Comparison of ENCODE assay signal across 8 cellular contexts in genomic region chr19:33374406-33374703, GRCh38. TPM values are rescaled to one million over a fixed set of nuclear protein-coding genes. Genes with fewer than 3 reads are reported as not detected.
DNase-seq lines count a peak whose midpoint lies in the region; ATAC-seq, FAIRE-seq and TF ChIP-seq lines count a peak whose summit lies in the region.

No MANE protein-coding gene starts in this region.

- H3K36me3 ChIP-seq in iPS-15b (ENCODE audit: control insufficient read depth, insufficient read depth, low read length) = no peaks in the 10 kb centered on the region

- no peaks in the 10 kb centered on the region for H3K27me3 ChIP-seq in iPS-15b (ENCODE audit: control insufficient read depth, insufficient read depth, low read length)

- no peak for FAIRE-seq in GM12891 (lab: Jason Lieb, UNC)

- peaks cover 10% of the 10 kb centered on the region for H3K36me3 Mint-ChIP-seq in activated naive CD8-positive, alpha-beta T cell

- H3K9me3 ChIP-seq in iPS-15b (ENCODE audit: control insufficient read depth, insufficient read depth, low read length) = no peaks in the 10 kb centered on the region

- ATAC-seq in HG02870 (IDR thresholded peaks at IDR 0.05; ENCODE audit: unreplicated experiment) = no peak

- H3K27ac ChIP-seq in skin epidermis = peak overlapping the region in 20 of 21 experiments; percentile 96 to 100 (median 99)

- TF ChIP-seq POLR2A in GM12891 (IDR thresholded peaks at IDR 0.05; ENCODE audit: low read depth, low read length) = no peak

- H3K9ac ChIP-seq in iPS-15b (ENCODE audit: low read depth, low read length) = peak overlapping the region; percentile 19

- DNase-seq in EH (ENCODE audit: low read depth) = peak; percentile 48
- peak; percentile 41 for DNase-seq in NCI-H146 treated with DMSO at 0.1 percent for 48 hours (lab: John Stamatoyannopoulos, UW; ENCODE audit: unreplicated experiment)
- DNase-seq in activated CD4-positive, CD25-positive, alpha-beta regulatory T cell treated with anti-CD3 and anti-CD28 coated beads, Interleukin-2, amount 50 U/mL, for 72 hours = no peak
- DNase-seq in GM12891 (ENCODE audit: insufficient read length, low spot score) = no peak

- H3K4me3 Mint-ChIP-seq in activated naive CD8-positive, alpha-beta T cell = peak overlapping the region; percentile 97

- H3K27me3 Mint-ChIP-seq in activated naive CD8-positive, alpha-beta T cell = no peaks in the 10 kb centered on the region

- H3K9me3 Mint-ChIP-seq in activated naive CD8-positive, alpha-beta T cell (ENCODE audit: low read depth) = no peaks in the 10 kb centered on the region

- H3K27ac Mint-ChIP-seq in activated naive CD8-positive, alpha-beta T cell = peak overlapping the region; percentile 89

- H3K4me1 Mint-ChIP-seq in activated naive CD8-positive, alpha-beta T cell (ENCODE audit: low read depth) = peaks cover 55% of the 10 kb centered on the region

- peak overlapping the region; percentile 70 for H3K4me3 ChIP-seq in iPS-15b (ENCODE audit: low read depth, low read length)
- H3K4me3 ChIP-seq in skin epidermis = peak overlapping the region; percentile 62 to 92 (median 81)

- H3K4me1 ChIP-seq in iPS-15b (ENCODE audit: control insufficient read depth, insufficient read depth, low read length) = peaks cover 20% of the 10 kb centered on the region

TF ChIP-seq in GM12891, 5 proteins besides CTCF, POLR2A, EP300 and RAD21:
- TF ChIP-seq POLR2AphosphoS5 (IDR thresholded peaks at IDR 0.05; ENCODE audit: low read depth, low read length) (no peak), TAF1 (IDR thresholded peaks at IDR 0.05; ENCODE audit: low read depth, low read length) (no peak), POU2F2 (IDR thresholded peaks at IDR 0.05; ENCODE audit: low read depth, low read length) (no peak), PAX5 (IDR thresholded peaks at IDR 0.05; ENCODE audit: insufficient read depth, low read length, severe bottlenecking) (no peak), SPI1 (IDR thresholded peaks at IDR 0.05; ENCODE audit: low read depth, low read length) (no peak)

RNA-seq across cellular contexts. Expression of gene CEBPG, which starts 0.8 kb away (rescaled TPM):
- 9.6 TPM for polyA plus RNA-seq in GM12891 (2012; ENCODE audit: low read depth, missing spikeins)

Comparison
In these comparisons a context has a peak if more than half of its experiments do, and no peak if none do; other contexts are left out.
1. DNase-seq: peak in EH (single experiment) and NCI-H146 treated with DMSO at 0.1 percent for 48 hours (single experiment); none in activated CD4-positive, CD25-positive, alpha-beta regulatory T cell treated with anti-CD3 and anti-CD28 coated beads, Interleukin-2, amount 50 U/mL, for 72 hours (single experiment) and GM12891 (single experiment).